Comparison of ENCODE assay signal across 27 cellular contexts in the genomic region with DNA sequence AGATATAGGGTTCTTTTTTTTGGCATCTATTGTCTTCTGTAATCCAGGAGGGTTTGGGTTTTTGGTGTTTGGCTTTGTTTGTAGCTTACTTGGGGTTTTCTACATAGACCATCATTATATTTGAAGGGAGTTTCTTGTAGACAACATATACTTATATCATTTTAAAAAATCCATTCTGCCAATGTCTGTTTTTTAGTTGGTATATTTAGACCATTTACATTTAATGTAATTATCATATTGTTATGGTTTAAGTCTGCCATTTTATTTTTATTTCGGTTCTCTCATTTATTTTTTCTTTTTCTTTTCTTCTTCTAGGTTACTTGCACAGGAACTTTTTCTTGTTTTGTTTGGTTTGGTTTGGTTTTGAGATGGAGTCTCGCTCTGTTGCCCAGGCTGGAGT.
"Had no signal": no experiment of that assay in that cellular context is flagged by ENCODE, and none has a peak within 500 bp of the region (broad histone marks: within the 10 kb centered on the region; RNA-seq: fewer than 3 reads in every experiment).

No MANE protein-coding gene starts in this region.

- DNase-seq: stimulated activated CD4-positive, alpha-beta T cell treated with anti-CD3 and anti-CD28 coated beads, Interleukin-2, amount 100 ng/mL, for 48 hours; stimulated activated CD4-positive, alpha-beta T cell treated with anti-CD3 and anti-CD28 coated beads, Interleukin-4, amount 100 ng/mL, for 1 hour; stimulated activated CD4-positive, alpha-beta T cell treated with anti-CD3 and anti-CD28 coated beads, Interleukin-4, amount 100 ng/mL, for 24 hours; stimulated activated CD4-positive, alpha-beta T cell treated with anti-CD3 and anti-CD28 coated beads, Interleukin-4, amount 100 ng/mL, for 4 hours; stimulated activated CD8-positive, alpha-beta memory T cell treated with anti-CD3 and anti-CD28 coated beads, Interleukin-4, amount 100 ng/mL, for 48 hours; stimulated activated naive B cell treated with anti-CD40 and anti-IgM and Interleukin-4, amounts not matched to agents 10 μg/mL and 1 μg/mL and 100 μg/mL, for 72 hours; stimulated activated naive CD4-positive, alpha-beta T cell; stimulated activated naive CD4-positive, alpha-beta T cell treated with Interleukin-2 at 50 U/mL for 16 hours; stimulated activated naive CD8-positive, alpha-beta T cell treated with anti-CD3 and anti-CD28 coated beads, Interleukin-15, amount 100 ng/mL, for 72 hours; stimulated activated naive CD8-positive, alpha-beta T cell treated with anti-CD3 and anti-CD28 coated beads, Interleukin-15, Interleukin-2, amounts not matched to agents 100 U/mL and 50 U/mL, for 24 hours; stomach; substantia nigra; testis; thyroid gland; tibial artery; transverse colon; trophoblast cell; upper lobe of left lung; upper lobe of right lung; uterus had no signal

- H3K9me3 ChIP-seq: suprapubic skin, testis, thyroid gland, upper lobe of right lung had no signal

- H3K4me3 ChIP-seq: stomach, suprapubic skin, testis, thoracic aorta, thyroid gland, tibial artery, tibial nerve, transverse colon, upper lobe of left lung, upper lobe of right lung, uterus, vagina had no signal

- H3K36me3 ChIP-seq: stomach, suprapubic skin, thoracic aorta, thyroid gland, tibial artery, transverse colon, upper lobe of left lung, upper lobe of right lung, uterus, vagina had no signal

- H3K27ac ChIP-seq: stomach, suprapubic skin, testis, thoracic aorta, thyroid gland, tibial artery, tibial nerve, transverse colon, upper lobe of left lung, upper lobe of right lung, uterus, vagina had no signal

- H3K27me3 ChIP-seq: suprapubic skin, testis, thyroid gland, tibial artery, tibial nerve, transverse colon, upper lobe of right lung, uterus, vagina had no signal

- H3K4me1 ChIP-seq: testis, upper lobe of right lung, uterus had no signal

- ATAC-seq: stimulated activated effector memory CD8-positive, alpha-beta T cell treated with anti-CD3 and anti-CD28 coated beads, Interleukin-12 subunit alpha, Interleukin-12 subunit beta, amount 100 ng/mL, for 72 hours; stimulated activated memory B cell treated with anti-CD40 and anti-IgM and Interleukin-4, amounts not matched to agents 10 μg/mL and 1 μg/mL and 100 μg/mL, for 72 hours; stimulated activated naive B cell treated with anti-CD40 and anti-IgM and Interleukin-4, amounts not matched to agents 10 μg/mL and 1 μg/mL and 100 μg/mL, for 72 hours; stimulated activated naive CD8-positive, alpha-beta T cell treated with anti-CD3 and anti-CD28 coated beads, Interleukin-15, amount 100 ng/mL, for 72 hours; stimulated activated naive CD8-positive, alpha-beta T cell treated with anti-CD3 and anti-CD28 coated beads, Interleukin-15, Interleukin-2, amounts not matched to agents 100 U/mL and 50 U/mL, for 24 hours; upper lobe of right lung had no signal

- FAIRE-seq: urothelium cell line had no signal
